ENCODE assay signal across 18 cellular contexts in the genomic region with DNA sequence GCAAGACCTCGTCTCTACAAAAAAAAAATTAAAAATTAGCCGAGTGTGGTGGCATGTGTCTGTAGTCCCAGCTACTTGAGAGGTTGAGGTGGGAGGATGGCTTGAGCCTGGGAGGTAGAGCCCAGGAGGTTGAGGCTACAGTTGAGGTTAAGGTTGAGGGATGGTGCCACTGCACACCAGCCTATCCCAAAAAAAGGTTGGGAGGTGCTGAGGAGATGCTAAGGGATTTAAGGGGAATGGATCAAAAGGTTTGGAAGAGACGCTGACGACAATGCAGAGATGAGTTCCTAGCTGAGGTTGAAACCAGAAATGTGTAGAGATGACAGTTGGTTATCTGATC. TPM values are rescaled to one million over a fixed set of nuclear protein-coding genes. Genes with fewer than 3 reads are reported as not detected.
DNase-seq lines count a peak whose midpoint lies in the region; ATAC-seq and TF ChIP-seq lines count a peak whose summit lies in the region.
"Had no signal": no experiment of that assay in that cellular context is flagged by ENCODE, and none has a peak within 500 bp of the region (broad histone marks: within the 10 kb centered on the region; RNA-seq: fewer than 3 reads in every experiment).

No MANE protein-coding gene starts in this region.

- CTCF ChIA-PET in activated CD4-positive, alpha-beta memory T cell treated with anti-CD3 and anti-CD28 coated beads for 36 hours (lab: Charles Lee), result interaction anchor here (0.6 to 1.7 kb wide), 4 partner anchors 13 to 48 kb away, joined by 3 to 8 read pairs (median 4); no protein-coding TSS in a partner anchor

- H3K27me3 Mint-ChIP-seq in stimulated activated naive CD8-positive, alpha-beta T cell treated with anti-CD3 and anti-CD28 coated beads, Interleukin-15, Interleukin-2, amounts not matched to agents 100 ng/mL and 50 ng/mL, for 24 hours, result no peaks in the 10 kb centered on the region
- peaks cover 3% of the 10 kb centered on the region for H3K27me3 Mint-ChIP-seq in activated CD4-positive, alpha-beta memory T cell treated with anti-CD3 and anti-CD28 coated beads for 36 hours

- H3K9me3 ChIP-seq in left ventricle myocardium inferior (replicated peaks), result no peaks in the 10 kb centered on the region
- H3K9me3 ChIP-seq: BE2C, left lung had no signal

- H3K27me3 ChIP-seq in left ventricle myocardium inferior (ENCODE audit: low read depth), result no peaks in the 10 kb centered on the region
- H3K27me3 ChIP-seq: BE2C, left lung had no signal

- no peak overlapping the region for H3K27ac ChIP-seq in left ventricle myocardium inferior (replicated peaks)
- H3K27ac ChIP-seq: left lung, RWPE1 had no signal

- DNase-seq in stimulated activated naive CD8-positive, alpha-beta T cell treated with anti-CD3 and anti-CD28 coated beads, Interleukin-15, Interleukin-2, amounts not matched to agents 100 U/mL and 50 U/mL, for 24 hours, result no peak
- peak; percentile 11 for DNase-seq in activated CD4-positive, alpha-beta memory T cell treated with anti-CD3 and anti-CD28 coated beads for 36 hours
- DNase-seq in left lobe of liver (ENCODE audit: low spot score) (peak; percentile 23), mucosa of gallbladder (ENCODE audit: low spot score) (no peak), left ventricle myocardium inferior (no peak), occipital lobe (lab: John Stamatoyannopoulos, UW) (no peak)
- DNase-seq: activated CD4-positive, alpha-beta T cell treated with anti-CD3 and anti-CD28 coated beads, Interleukin-2, amount 50 U/mL, for 1 hour; BE2C; central memory CD4-positive, alpha-beta T cell; DND-41; KG1; left lung; NCI-H1105; NCI-H82; substantia nigra had no signal

- H3K4me3 ChIP-seq in left ventricle myocardium inferior, result no peak overlapping the region
- H3K4me3 ChIP-seq: left lung had no signal

- H3K27ac Mint-ChIP-seq in stimulated activated naive CD8-positive, alpha-beta T cell treated with anti-CD3 and anti-CD28 coated beads, Interleukin-15, Interleukin-2, amounts not matched to agents 100 ng/mL and 50 ng/mL, for 24 hours, result peak overlapping the region; percentile 99
- peak overlapping the region; percentile 89 for H3K27ac Mint-ChIP-seq in activated CD4-positive, alpha-beta memory T cell treated with anti-CD3 and anti-CD28 coated beads for 36 hours

- peaks cover 3% of the 10 kb centered on the region for H3K9me3 Mint-ChIP-seq in stimulated activated naive CD8-positive, alpha-beta T cell treated with anti-CD3 and anti-CD28 coated beads, Interleukin-15, Interleukin-2, amounts not matched to agents 100 ng/mL and 50 ng/mL, for 24 hours
- H3K9me3 Mint-ChIP-seq in activated CD4-positive, alpha-beta memory T cell treated with anti-CD3 and anti-CD28 coated beads for 36 hours, result no peaks in the 10 kb centered on the region

- TF ChIP-seq CTCF in left ventricle myocardium inferior (IDR thresholded peaks at IDR 0.05; ENCODE audit: borderline replicate concordance), result no peak

- peak overlapping the region; percentile 70 for H3K4me3 Mint-ChIP-seq in stimulated activated naive CD8-positive, alpha-beta T cell treated with anti-CD3 and anti-CD28 coated beads, Interleukin-15, Interleukin-2, amounts not matched to agents 100 ng/mL and 50 ng/mL, for 24 hours
- H3K4me3 Mint-ChIP-seq in activated CD4-positive, alpha-beta memory T cell treated with anti-CD3 and anti-CD28 coated beads for 36 hours, result no peak overlapping the region

- no peaks in the 10 kb centered on the region for H3K36me3 ChIP-seq in left ventricle myocardium inferior
- H3K36me3 ChIP-seq: BE2C, left lung had no signal

- ATAC-seq in stimulated activated naive CD8-positive, alpha-beta T cell treated with anti-CD3 and anti-CD28 coated beads, Interleukin-15, Interleukin-2, amounts not matched to agents 100 U/mL and 50 U/mL, for 24 hours, result no peak
- ATAC-seq in left lobe of liver (no peak), GM18861 (IDR thresholded peaks at IDR 0.05; ENCODE audit: unreplicated experiment) (no peak)
- ATAC-seq: left lung had no signal

- peaks cover 21% of the 10 kb centered on the region for H3K36me3 Mint-ChIP-seq in stimulated activated naive CD8-positive, alpha-beta T cell treated with anti-CD3 and anti-CD28 coated beads, Interleukin-15, Interleukin-2, amounts not matched to agents 100 ng/mL and 50 ng/mL, for 24 hours (ENCODE audit: low read depth)
- peaks cover 7% of the 10 kb centered on the region for H3K36me3 Mint-ChIP-seq in activated CD4-positive, alpha-beta memory T cell treated with anti-CD3 and anti-CD28 coated beads for 36 hours

- peaks cover 78% of the 10 kb centered on the region for H3K4me1 Mint-ChIP-seq in stimulated activated naive CD8-positive, alpha-beta T cell treated with anti-CD3 and anti-CD28 coated beads, Interleukin-15, Interleukin-2, amounts not matched to agents 100 ng/mL and 50 ng/mL, for 24 hours (ENCODE audit: low read depth)
- peaks cover 57% of the 10 kb centered on the region for H3K4me1 Mint-ChIP-seq in activated CD4-positive, alpha-beta memory T cell treated with anti-CD3 and anti-CD28 coated beads for 36 hours (ENCODE audit: low read depth)

- POLR2A ChIA-PET in activated CD4-positive, alpha-beta memory T cell treated with anti-CD3 and anti-CD28 coated beads for 36 hours (lab: Charles Lee), result interaction anchor here (0.9 to 2.9 kb wide), 3 partner anchors 16 to 44 kb away, joined by 6 to 13 read pairs (median 12); no protein-coding TSS in a partner anchor

- intact Hi-C loops in activated CD4-positive, alpha-beta memory T cell treated with anti-CD3 and anti-CD28 coated beads for 36 hours (cut with micrococcal nuclease), result no loop called here
- intact Hi-C loops in left ventricle myocardium inferior (cut with micrococcal nuclease), result no loop called here

- peaks cover 11% of the 10 kb centered on the region for H3K4me1 ChIP-seq in left ventricle myocardium inferior
- H3K4me1 ChIP-seq: BE2C had no signal

RNA-seq across cellular contexts. Expression of gene NSMCE1, which starts 4.7 kb away (rescaled TPM):
- 100 to 1,000 TPM; 120 to 121 TPM for total RNA-seq in activated CD4-positive, alpha-beta memory T cell treated with anti-CD3 and anti-CD28 coated beads for 36 hours
- total RNA-seq in left lobe of liver (27.9 TPM), mucosa of gallbladder (72.0 TPM), left ventricle myocardium inferior (38.6 TPM), occipital lobe (26.4 TPM)

RNA-seq across cellular contexts. Expression of gene IL4R, which starts 40.5 kb away (rescaled TPM):
- total RNA-seq in activated CD4-positive, alpha-beta memory T cell treated with anti-CD3 and anti-CD28 coated beads for 36 hours, result 100 to 1,000 TPM; 146 to 153 TPM
- total RNA-seq in left lobe of liver (51.4 TPM), mucosa of gallbladder (74.2 TPM), left ventricle myocardium inferior (12.0 TPM), occipital lobe (1.1 TPM)

Comparison
In these comparisons a context has a peak if more than half of its experiments do, and no peak if none do; other contexts are left out.
1. DNase-seq: peak in activated CD4-positive, alpha-beta memory T cell treated with anti-CD3 and anti-CD28 coated beads for 36 hours (single experiment) and left lobe of liver (single experiment); none in stimulated activated naive CD8-positive, alpha-beta T cell treated with anti-CD3 and anti-CD28 coated beads, Interleukin-15, Interleukin-2, amounts not matched to agents 100 U/mL and 50 U/mL, for 24 hours (single experiment), mucosa of gallbladder (single experiment), left ventricle myocardium inferior (single experiment) and occipital lobe (single experiment).